In the genomic region with DNA sequence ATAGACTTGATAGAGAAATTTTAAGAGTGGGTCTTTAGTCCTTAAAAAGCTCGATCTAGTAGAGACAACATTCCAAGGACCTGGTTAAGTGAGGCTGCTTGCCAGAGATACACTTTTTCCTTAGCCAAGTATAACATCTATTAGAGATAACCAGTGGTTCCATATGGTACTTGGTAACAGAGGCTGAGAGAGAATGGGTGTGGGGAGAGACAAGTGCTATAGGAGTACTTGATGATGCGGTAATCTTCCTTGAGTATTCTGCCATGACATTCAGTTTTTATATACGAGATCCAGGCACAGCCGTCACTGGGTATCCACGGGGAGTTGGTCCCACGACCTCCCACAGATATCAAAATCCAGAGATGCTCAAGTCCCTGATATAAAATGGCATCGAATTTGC, we compare ENCODE assay signal across 20 cellular contexts.
DNase-seq lines count a peak whose midpoint lies in the region; ATAC-seq and TF ChIP-seq lines count a peak whose summit lies in the region.
"Had no signal": no experiment of that assay in that cellular context is flagged by ENCODE, and none has a peak within 500 bp of the region (broad histone marks: within the 10 kb centered on the region; RNA-seq: fewer than 3 reads in every experiment).

No MANE protein-coding gene starts in this region.

- H3K4me2 ChIP-seq in BLaER1 = peak overlapping the region; percentile 41

- H3K4me1 Mint-ChIP-seq in mesothelial cell of epicardium = peaks cover 61% of the 10 kb centered on the region

- H3K27ac Mint-ChIP-seq in mesothelial cell of epicardium = peak overlapping the region; percentile 44

- H3K4me3 ChIP-seq in BLaER1 = no peak overlapping the region
- H3K4me3 ChIP-seq: heart right ventricle, right lobe of liver, suprapubic skin had no signal

- no peaks in the 10 kb centered on the region for H3K27me3 ChIP-seq in BLaER1
- H3K27me3 ChIP-seq: BE2C, heart right ventricle, neutrophil, right lobe of liver, suprapubic skin had no signal

- H3K36me3 Mint-ChIP-seq in mesothelial cell of epicardium = peaks cover 4% of the 10 kb centered on the region

- H3K36me3 ChIP-seq in BLaER1 = peaks cover 15% of the 10 kb centered on the region
- H3K36me3 ChIP-seq: BE2C, neutrophil, right lobe of liver, suprapubic skin had no signal

- H3K4me1 ChIP-seq in BLaER1 = peaks cover 37% of the 10 kb centered on the region
- H3K4me1 ChIP-seq: right lobe of liver had no signal

- H3K9me3 Mint-ChIP-seq in mesothelial cell of epicardium = peaks cover 4% of the 10 kb centered on the region

- intact Hi-C loops in sciatic nerve (cut with DNase I) = no loop called here

- no peaks in the 10 kb centered on the region for H3K27me3 Mint-ChIP-seq in mesothelial cell of epicardium (ENCODE audit: low read depth)

- peak; percentile 63 for DNase-seq in NCI-H226
- peak; percentile 34 for DNase-seq in astrocyte of the hippocampus (ENCODE audit: low read depth, low spot score)
- DNase-seq in mesothelial cell of epicardium (ENCODE audit: low spot score in 2 of 2, unreplicated experiment in 2 of 2) = no peak
- DNase-seq in NCI-H1417 treated with DMSO at 0.1 percent for 48 hours (lab: John Stamatoyannopoulos, UW) = no peak
- DNase-seq in sciatic nerve (ENCODE audit: low spot score) = no peak
- DNase-seq: activated CD4-positive, alpha-beta T cell treated with anti-CD3 and anti-CD28 coated beads, Interleukin-2, amount 50 U/mL, for 4 hours; BE2C; cortex of kidney; heart right ventricle; islet precursor cell; midbrain; MM.1S; NCI-H1930; NCI-H526; right lobe of liver had no signal

- H4K20me1 ChIP-seq in BLaER1 = no peaks in the 10 kb centered on the region

- peaks cover 4% of the 10 kb centered on the region; the same call in 1 of the 2 replicates for H3K9me3 ChIP-seq in BLaER1
- H3K9me3 ChIP-seq: BE2C, heart right ventricle, neutrophil, right lobe of liver, suprapubic skin had no signal

- ATAC-seq in HG03159 (IDR thresholded peaks at IDR 0.05; ENCODE audit: unreplicated experiment) = no peak
- no peak for ATAC-seq in sciatic nerve
- ATAC-seq in HG03460 (IDR thresholded peaks at IDR 0.05; ENCODE audit: unreplicated experiment) = no peak

- TF ChIP-seq CTCF in mesothelial cell of epicardium (IDR thresholded peaks at IDR 0.05; ENCODE audit: unreplicated experiment) = no peak

- no peak overlapping the region for H3K4me3 Mint-ChIP-seq in mesothelial cell of epicardium

- no peak overlapping the region for H3K9ac ChIP-seq in BLaER1

- H3K27ac ChIP-seq in BLaER1 = no peak overlapping the region
- H3K27ac ChIP-seq: neutrophil, right lobe of liver, suprapubic skin had no signal

Comparison
In these comparisons a context has a peak if more than half of its experiments do, and no peak if none do; other contexts are left out.
1. DNase-seq: peak in NCI-H226 (single experiment) and astrocyte of the hippocampus (single experiment); none in mesothelial cell of epicardium (0 of 2), NCI-H1417 treated with DMSO at 0.1 percent for 48 hours (single experiment) and sciatic nerve (single experiment).